11 cellular contexts compared by ENCODE assay signal in genomic region chr3:72343078-72343477, GRCh38.
DNase-seq lines count a peak whose midpoint lies in the region; ATAC-seq, FAIRE-seq and TF ChIP-seq lines count a peak whose summit lies in the region.
"Had no signal": no experiment of that assay in that cellular context is flagged by ENCODE, and none has a peak within 500 bp of the region (broad histone marks: within the 10 kb centered on the region; RNA-seq: fewer than 3 reads in every experiment).

No MANE protein-coding gene starts in this region.

- in situ Hi-C loops in IMR-90 (cut with MboI; ENCODE audit: low sequenced_read_pairs): no loop called here

- H3K36me3 ChIP-seq in IMR-90 (ENCODE audit: control insufficient read depth, insufficient read depth, low read length) (no peaks in the 10 kb centered on the region), keratinocyte (ENCODE audit: control insufficient read depth in 2 of 2, extremely low read depth in 1 of 2, insufficient read depth in 2 of 2, low read length in 2 of 2) (no peaks in the 10 kb centered on the region)
- H3K36me3 ChIP-seq: BE2C had no signal

- no peak overlapping the region for H4K5ac ChIP-seq in IMR-90 (ENCODE audit: low read depth, low read length)

- no peak overlapping the region for H2AK9ac ChIP-seq in IMR-90 (replicated peaks; ENCODE audit: low read depth, low read length, poor library complexity)

- H3K56ac ChIP-seq in IMR-90 (ENCODE audit: extremely low read depth, insufficient read depth, low read length): no peak overlapping the region

- no peaks in the 10 kb centered on the region for H3K27me3 Mint-ChIP-seq in activated naive CD4-positive, alpha-beta T cell treated with anti-CD3 and anti-CD28 coated beads, Interleukin-2, amount 10 ng/mL, durations not matched to agents 7 days and 5 days

- BruUV-seq in IMR-90 (replicated peaks; lab: Mats Ljungman, UMichigan): no TSS peak

- H3K4ac ChIP-seq in IMR-90 (ENCODE audit: low read depth, low read length): no peak overlapping the region

- no peak for TF ChIP-seq CTCF in AG09309 (IDR thresholded peaks at IDR 0.05; ENCODE audit: control insufficient read depth, insufficient read depth, low read depth, low read length, missing control alignments)
- no peak for TF ChIP-seq CTCF in IMR-90 (conservative IDR thresholded peaks at IDR 0.05; ENCODE audit: low read depth, low read length)
- no peak for TF ChIP-seq CTCF in keratinocyte (optimal IDR thresholded peaks at IDR 0.05 in 1 of 3, IDR thresholded peaks at IDR 0.05 in 1 of 3, conservative IDR thresholded peaks at IDR 0.05 in 1 of 3; ENCODE audit: extremely low read depth in 1 of 3, insufficient read depth in 2 of 3, low read length in 3 of 3)

- H3K9me3 ChIP-seq in IMR-90 (ENCODE audit: control insufficient read depth, insufficient read depth, low read length) (no peaks in the 10 kb centered on the region), keratinocyte (ENCODE audit: control insufficient read depth, low read depth, low read length) (peaks cover 8% of the 10 kb centered on the region)

- no peak overlapping the region for H3K18ac ChIP-seq in IMR-90 (ENCODE audit: low read depth, low read length)

- no peaks in the 10 kb centered on the region for H3K27me3 ChIP-seq in IMR-90 (ENCODE audit: control insufficient read depth, insufficient read depth, low read length)
- no peaks in the 10 kb centered on the region for H3K27me3 ChIP-seq in keratinocyte (ENCODE audit: control insufficient read depth, extremely low read depth, insufficient read depth, low read length)
- H3K27me3 ChIP-seq: BE2C had no signal

- TF ChIP-seq RAD21 in IMR-90 (IDR thresholded peaks at IDR 0.05; ENCODE audit: low read length): no peak

- dilution Hi-C loops in IMR-90 (cut with HindIII; ENCODE audit: low sequenced_read_pairs, unreplicated experiment) (no loop called here), keratinocyte (cut with MboI; ENCODE audit: extremely low pct_ligation_motif_present, low sequenced_read_pairs) (no loop called here)

- no peak overlapping the region for H2AK5ac ChIP-seq in IMR-90 (ENCODE audit: low read depth, low read length)

- no peak for ATAC-seq in IMR-90 (ENCODE audit: low read depth)
- ATAC-seq in GM19467 (IDR thresholded peaks at IDR 0.05; ENCODE audit: unreplicated experiment): no peak

- H3K79me1 ChIP-seq in IMR-90 (ENCODE audit: low read depth in 1 of 2, low read length in 2 of 2): no peaks in the 10 kb centered on the region

- H3K4me2 ChIP-seq in IMR-90 (ENCODE audit: low read depth, low read length) (no peak overlapping the region), keratinocyte (ENCODE audit: control insufficient read depth, extremely low read depth, insufficient read depth, low read depth, low read length) (no peak overlapping the region)

- H3K27ac Mint-ChIP-seq in activated naive CD4-positive, alpha-beta T cell treated with anti-CD3 and anti-CD28 coated beads, Interleukin-2, amount 10 ng/mL, durations not matched to agents 7 days and 5 days: peak overlapping the region; percentile 20

- H4K20me1 ChIP-seq in IMR-90 (ENCODE audit: insufficient read depth, low read length) (no peaks in the 10 kb centered on the region), keratinocyte (ENCODE audit: control insufficient read depth, extremely low read depth, insufficient read depth, low read length) (no peaks in the 10 kb centered on the region)

- H3K9me1 ChIP-seq in IMR-90 (ENCODE audit: insufficient read depth, low read length) (peaks cover 17% of the 10 kb centered on the region), keratinocyte (ENCODE audit: control insufficient read depth, extremely low read depth, insufficient read depth, low read length) (no peaks in the 10 kb centered on the region)

- no peak overlapping the region for H2BK5ac ChIP-seq in IMR-90 (ENCODE audit: low read depth, low read length, poor library complexity, severe bottlenecking)

- H3K4me3 ChIP-seq in AG09309 (ENCODE audit: control insufficient read depth, low read depth, low read length): no peak overlapping the region
- H3K4me3 ChIP-seq in IMR-90 (ENCODE audit: insufficient read depth, low read depth, low read length): no peak overlapping the region
- H3K4me3 ChIP-seq in keratinocyte (ENCODE audit: control insufficient read depth in 2 of 3, extremely low read depth in 1 of 3, insufficient read depth in 2 of 3, low read depth in 1 of 3, low read length in 3 of 3): no peak overlapping the region

- CTCF ChIA-PET in IMR-90 (lab: Yijun Ruan, JAX): interaction anchor here (0.6 kb wide), 1 partner anchor 235 kb away, joined by 3 read pairs; no protein-coding TSS in a partner anchor
- CTCF ChIA-PET in activated naive CD4-positive, alpha-beta T cell treated with anti-CD3 and anti-CD28 coated beads, Interleukin-2, amount 10 ng/mL, durations not matched to agents 7 days and 5 days (lab: Charles Lee): no interaction called here

- no peak for TF ChIP-seq POLR2A in IMR-90 (IDR thresholded peaks at IDR 0.05; ENCODE audit: low read depth, low read length)

- intact Hi-C loops in IMR-90 (cut with micrococcal nuclease): no loop called here

- H3K4me1 ChIP-seq in IMR-90 (ENCODE audit: control insufficient read depth, insufficient read depth, low read length) (peaks cover 10% of the 10 kb centered on the region), keratinocyte (ENCODE audit: control insufficient read depth, extremely low read depth, insufficient read depth, low read length) (peaks cover 66% of the 10 kb centered on the region)

- no peaks in the 10 kb centered on the region for H3K9me3 Mint-ChIP-seq in activated naive CD4-positive, alpha-beta T cell treated with anti-CD3 and anti-CD28 coated beads, Interleukin-2, amount 10 ng/mL, durations not matched to agents 7 days and 5 days

- peak; percentile 76 for FAIRE-seq in keratinocyte (lab: Jason Lieb, UNC)

- H3K23ac ChIP-seq in IMR-90 (ENCODE audit: low read depth, low read length): no peak overlapping the region

- H3K14ac ChIP-seq in IMR-90 (replicated peaks; ENCODE audit: low read depth, low read length): no peak overlapping the region

- H2AFZ ChIP-seq in IMR-90 (replicated peaks; ENCODE audit: low read length, poor library complexity): no peak overlapping the region
- no peak overlapping the region for H2AFZ ChIP-seq in keratinocyte (ENCODE audit: control insufficient read depth, low read length)

- no peak overlapping the region for H4K8ac ChIP-seq in IMR-90 (ENCODE audit: low read depth in 2 of 2, low read length in 2 of 2)

- DNase-seq in AG09309 (ENCODE audit: low read depth): peak; percentile 11
- DNase-seq in IMR-90: peak; percentile 57
- DNase-seq in activated naive CD4-positive, alpha-beta T cell treated with anti-CD3 and anti-CD28 coated beads, Interleukin-2, amount 10 ng/mL, durations not matched to agents 7 days and 5 days: peak; percentile 53
- DNase-seq in keratinocyte (ENCODE audit: low read depth, low spot score): no peak
- DNase-seq in mucosa of gallbladder (ENCODE audit: low spot score): no peak
- DNase-seq in NCI-H524 (lab: John Stamatoyannopoulos, UW): no peak
- no peak for DNase-seq in LoVo (ENCODE audit: low spot score)
- DNase-seq: BE2C, left cardiac atrium, NCI-H1436 had no signal

- H3K79me2 ChIP-seq in keratinocyte (ENCODE audit: control insufficient read depth, insufficient read depth, low read length): no peaks in the 10 kb centered on the region

- WGBS in IMR-90 (ENCODE audit: extremely low coverage in 2 of 2, insufficient read length in 1 of 2), 2 experiments: 0% methylated on average over 1 of the region's 3 CpGs; no CpG with 5 or more reads in 1 of the 2 experiments

- H3K4me3 Mint-ChIP-seq in activated naive CD4-positive, alpha-beta T cell treated with anti-CD3 and anti-CD28 coated beads, Interleukin-2, amount 10 ng/mL, durations not matched to agents 7 days and 5 days: no peak overlapping the region

- H2BK15ac ChIP-seq in IMR-90 (ENCODE audit: low read depth, low read length): no peak overlapping the region

- POLR2A ChIA-PET in IMR-90 (lab: Charles Lee; ENCODE audit: unreplicated experiment): no interaction called here

- H3K36me3 Mint-ChIP-seq in activated naive CD4-positive, alpha-beta T cell treated with anti-CD3 and anti-CD28 coated beads, Interleukin-2, amount 10 ng/mL, durations not matched to agents 7 days and 5 days: no peaks in the 10 kb centered on the region

- H4K91ac ChIP-seq in IMR-90 (ENCODE audit: insufficient read depth, low read depth, low read length): no peak overlapping the region

- H3K4me1 Mint-ChIP-seq in activated naive CD4-positive, alpha-beta T cell treated with anti-CD3 and anti-CD28 coated beads, Interleukin-2, amount 10 ng/mL, durations not matched to agents 7 days and 5 days: peaks cover 58% of the 10 kb centered on the region

- no peak overlapping the region for H2BK20ac ChIP-seq in IMR-90 (ENCODE audit: low read depth, low read length)

- no peak overlapping the region for H2BK120ac ChIP-seq in IMR-90 (ENCODE audit: low read depth, low read length)

- no peak overlapping the region for H3K27ac ChIP-seq in IMR-90 (ENCODE audit: insufficient read depth, low read length)
- H3K27ac ChIP-seq in keratinocyte (ENCODE audit: control insufficient read depth, insufficient read depth, low read length): no peak overlapping the region

- H3K9ac ChIP-seq in IMR-90 (ENCODE audit: low read depth, low read length) (no peak overlapping the region), keratinocyte (ENCODE audit: control insufficient read depth, extremely low read depth, insufficient read depth, low read length) (no peak overlapping the region)

TF ChIP-seq in IMR-90, 13 proteins besides CTCF, POLR2A, EP300 and RAD21:
- TF ChIP-seq FOS (IDR thresholded peaks at IDR 0.05; ENCODE audit: low read depth, low read length) (no peak), NFE2L2 (IDR thresholded peaks at IDR 0.05; ENCODE audit: low read depth, low read length) (no peak), RFX5 (IDR thresholded peaks at IDR 0.05; ENCODE audit: low read depth, low read length) (no peak)
- TF ChIP-seq, protein P1, sequence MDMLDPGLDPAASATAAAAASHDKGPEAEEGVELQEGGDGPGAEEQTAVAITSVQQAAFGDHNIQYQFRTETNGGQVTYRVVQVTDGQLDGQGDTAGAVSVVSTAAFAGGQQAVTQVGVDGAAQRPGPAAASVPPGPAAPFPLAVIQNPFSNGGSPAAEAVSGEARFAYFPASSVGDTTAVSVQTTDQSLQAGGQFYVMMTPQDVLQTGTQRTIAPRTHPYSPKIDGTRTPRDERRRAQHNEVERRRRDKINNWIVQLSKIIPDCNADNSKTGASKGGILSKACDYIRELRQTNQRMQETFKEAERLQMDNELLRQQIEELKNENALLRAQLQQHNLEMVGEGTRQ (IDR thresholded peaks at IDR 0.05; ENCODE audit: low read depth, low read length): no peak
TF ChIP-seq in IMR-90: peak in this region for 0.

Comparison
In these comparisons a context has a peak if more than half of its experiments do, and no peak if none do; other contexts are left out.
1. DNase-seq: peak in AG09309 (single experiment), IMR-90 (single experiment) and activated naive CD4-positive, alpha-beta T cell treated with anti-CD3 and anti-CD28 coated beads, Interleukin-2, amount 10 ng/mL, durations not matched to agents 7 days and 5 days (single experiment); none in keratinocyte (single experiment), mucosa of gallbladder (single experiment), NCI-H524 (0 of 2) and LoVo (single experiment).